Comparison of ENCODE assay signal across 19 cellular contexts in the genomic region with DNA sequence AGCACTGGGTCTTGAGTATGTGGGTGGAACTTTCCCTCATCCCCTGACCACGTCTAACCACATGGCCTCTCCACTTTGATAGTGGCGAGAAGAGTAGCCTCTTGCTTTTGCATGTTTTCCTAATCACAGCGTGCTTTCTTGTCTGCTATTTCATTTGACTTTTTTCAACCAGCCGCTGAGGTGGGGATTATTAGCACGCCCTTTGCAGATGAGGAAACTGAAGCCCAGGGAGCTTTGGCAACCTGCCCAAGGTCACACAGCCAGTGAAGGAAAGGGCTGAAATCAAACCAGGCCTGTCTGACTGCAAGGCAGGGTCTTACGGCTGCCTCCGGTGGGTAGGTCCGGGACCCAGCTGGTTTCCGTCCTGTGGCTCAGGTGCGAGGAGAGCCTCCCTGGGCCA.
"Had no signal": no experiment of that assay in that cellular context is flagged by ENCODE, and none has a peak within 500 bp of the region (broad histone marks: within the 10 kb centered on the region; RNA-seq: fewer than 3 reads in every experiment).

No MANE protein-coding gene starts in this region.

- ATAC-seq: activated CD8-positive, alpha-beta memory T cell treated with anti-CD3 and anti-CD28 coated beads, Interleukin-2, amount 10 ng/mL, durations not matched to agents 7 days and 5 days; activated T-cell treated with anti-CD3 and anti-CD28 coated beads, Interleukin-2, amount 50 U/mL, for 4 hours; left colon; psoas muscle; sciatic nerve had no signal

- H3K27me3 ChIP-seq: brain microvascular endothelial cell, upper lobe of left lung had no signal

- H3K27ac ChIP-seq: brain microvascular endothelial cell, esophagus muscularis mucosa, psoas muscle, upper lobe of left lung had no signal

- H3K4me1 ChIP-seq: esophagus muscularis mucosa, psoas muscle, upper lobe of left lung had no signal

- H3K4me3 Mint-ChIP-seq: activated CD8-positive, alpha-beta memory T cell treated with anti-CD3 and anti-CD28 coated beads, Interleukin-2, amount 10 ng/mL, durations not matched to agents 7 days and 5 days; activated naive CD8-positive, alpha-beta T cell; activated T-cell treated with anti-CD3 and anti-CD28 coated beads, Interleukin-2, amount 50 U/mL, for 4 hours; nephron; T-helper 2 cell treated with Interferon-gamma antibody and Interleukin-4, amounts not matched to agents 5 μg/mL and 100 μg/mL, for 36 hours had no signal

- H3K4me3 ChIP-seq: esophagus muscularis mucosa, psoas muscle, upper lobe of left lung had no signal

- H3K27me3 Mint-ChIP-seq: activated CD8-positive, alpha-beta memory T cell treated with anti-CD3 and anti-CD28 coated beads, Interleukin-2, amount 10 ng/mL, durations not matched to agents 7 days and 5 days had no signal

- H3K4me1 Mint-ChIP-seq: activated CD8-positive, alpha-beta memory T cell treated with anti-CD3 and anti-CD28 coated beads, Interleukin-2, amount 10 ng/mL, durations not matched to agents 7 days and 5 days had no signal

- H3K27ac Mint-ChIP-seq: activated CD8-positive, alpha-beta memory T cell treated with anti-CD3 and anti-CD28 coated beads, Interleukin-2, amount 10 ng/mL, durations not matched to agents 7 days and 5 days; activated naive CD8-positive, alpha-beta T cell; T-helper 2 cell treated with Interferon-gamma antibody and Interleukin-4, amounts not matched to agents 5 μg/mL and 100 μg/mL, for 36 hours had no signal

- H3K36me3 ChIP-seq: brain microvascular endothelial cell, esophagus muscularis mucosa, upper lobe of left lung had no signal

- H3K9me3 Mint-ChIP-seq: T-helper 2 cell treated with Interferon-gamma antibody and Interleukin-4, amounts not matched to agents 5 μg/mL and 100 μg/mL, for 36 hours had no signal

- H3K9me3 ChIP-seq: psoas muscle, upper lobe of left lung had no signal

- DNase-seq: activated CD4-positive, alpha-beta T cell treated with anti-CD3 and anti-CD28 coated beads for 1 hour; activated CD4-positive, alpha-beta T cell treated with anti-CD3 and anti-CD28 coated beads, Interleukin-2, amount 50 U/mL, for 48 hours; activated CD8-positive, alpha-beta memory T cell treated with anti-CD3 and anti-CD28 coated beads, Interleukin-2, amount 10 ng/mL, durations not matched to agents 7 days and 5 days; activated effector memory CD4-positive, alpha-beta T cell treated with anti-CD3 and anti-CD28 coated beads, Interleukin-2, amount 50 U/mL, for 16 hours; activated T-cell treated with anti-CD3 and anti-CD28 coated beads, Interleukin-2, amount 50 U/mL, for 4 hours; brain microvascular endothelial cell; foreskin fibroblast; left colon; occipital lobe; psoas muscle; stimulated activated CD4-positive, alpha-beta T cell treated with anti-CD3 and anti-CD28 coated beads, Interleukin-12 subunit alpha, Interleukin-12 subunit beta, amount 100 ng/mL, for 4 hours; stimulated activated naive CD4-positive, alpha-beta T cell; substantia nigra; upper lobe of left lung had no signal

- H3K36me3 Mint-ChIP-seq: activated CD8-positive, alpha-beta memory T cell treated with anti-CD3 and anti-CD28 coated beads, Interleukin-2, amount 10 ng/mL, durations not matched to agents 7 days and 5 days; activated naive CD8-positive, alpha-beta T cell had no signal
